In the genomic region with DNA sequence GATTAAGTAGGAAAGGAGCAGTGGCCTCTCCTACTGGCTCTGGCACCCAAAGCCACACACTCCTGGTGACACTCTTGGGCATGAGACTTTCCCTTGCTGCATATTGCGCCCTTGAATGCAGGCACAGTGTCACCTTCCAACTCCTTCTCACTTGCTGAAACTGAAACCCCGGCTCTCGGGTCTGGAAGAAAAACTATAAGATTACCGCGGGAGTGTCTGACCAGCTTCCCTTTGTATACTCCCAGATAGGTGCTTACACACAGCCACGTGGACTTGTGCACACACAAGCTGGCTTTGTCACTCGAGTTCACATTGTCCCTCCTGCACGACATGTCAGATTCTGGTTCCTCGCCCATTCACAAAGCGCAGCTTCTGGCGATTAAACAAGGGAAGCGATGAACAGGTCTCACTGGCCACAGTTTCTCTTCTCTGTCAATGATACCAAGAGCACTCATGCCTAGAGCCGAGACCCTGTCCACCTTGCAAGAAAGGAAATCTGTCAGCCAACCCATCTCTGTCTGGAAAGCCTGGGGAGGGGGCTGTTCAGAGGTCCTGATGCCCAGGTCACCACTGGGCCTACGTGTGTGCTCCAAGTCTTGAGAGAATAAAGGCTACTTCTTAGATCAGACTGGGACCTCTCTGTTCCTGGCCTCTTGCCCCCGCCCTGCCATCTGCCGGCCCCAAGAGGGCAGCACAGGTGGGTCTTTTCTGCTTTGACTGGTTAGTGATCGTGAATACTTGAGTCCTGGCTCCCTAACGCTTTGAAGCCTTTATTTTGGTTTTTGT, we compare ENCODE assay signal across 8 cellular contexts.
DNase-seq lines count a peak whose midpoint lies in the region; ATAC-seq and TF ChIP-seq lines count a peak whose summit lies in the region.

No MANE protein-coding gene starts in this region.

- CTCF ChIA-PET in CD4-positive, alpha-beta T cell (lab: Charles Lee): interaction anchor here (1.1 kb wide), 1 partner anchor 103 kb away, joined by 3 read pairs; no protein-coding TSS in a partner anchor
- CTCF ChIA-PET in HEK293T (lab: Yijun Ruan, JAX): interaction anchor here (0.7 to 1.4 kb wide), 4 partner anchors 9 to 48 kb away, joined by 3 to 6 read pairs (median 4); no protein-coding TSS in a partner anchor
- CTCF ChIA-PET in activated CD4-positive, alpha-beta memory T cell treated with anti-CD3 and anti-CD28 coated beads, Interleukin-2, amount 10 ng/mL, durations not matched to agents 7 days and 5 days (lab: Charles Lee): interaction anchor here (0.8 to 2.4 kb wide), 9 partner anchors 15 to 103 kb away, joined by 4 to 10 read pairs (median 5); no protein-coding TSS in a partner anchor

- H3K23ac ChIP-seq in trophoblast cell (ENCODE audit: low read length): no peak overlapping the region

- DNase-seq in CD4-positive, alpha-beta T cell: peak in 8 of 10 experiments; percentile 25 to 41 (median 34)
- DNase-seq in HEK293T (ENCODE audit: extremely low spot score) (peak; percentile 49), NCI-H748 (lab: John Stamatoyannopoulos, UW; ENCODE audit: unreplicated experiment) (peak; percentile 70), epithelial cell of esophagus (ENCODE audit: low read depth) (peak; percentile 57), trophoblast cell (peak; percentile 18 to 46), sigmoid colon (no peak)
- peak; percentile 67 for DNase-seq in activated CD4-positive, alpha-beta memory T cell treated with anti-CD3 and anti-CD28 coated beads, Interleukin-2, amount 10 ng/mL, durations not matched to agents 7 days and 5 days

- H3K9me3 Mint-ChIP-seq in CD4-positive, alpha-beta T cell: no peaks in the 10 kb centered on the region
- no peaks in the 10 kb centered on the region for H3K9me3 Mint-ChIP-seq in activated CD4-positive, alpha-beta memory T cell treated with anti-CD3 and anti-CD28 coated beads, Interleukin-2, amount 10 ng/mL, durations not matched to agents 7 days and 5 days

- H3K9me3 ChIP-seq in CD4-positive, alpha-beta T cell (ENCODE audit: control insufficient read depth, low read length): no peaks in the 10 kb centered on the region
- peaks cover 3% of the 10 kb centered on the region for H3K9me3 ChIP-seq in trophoblast cell (ENCODE audit: insufficient read depth, low read depth, low read length)
- no peaks in the 10 kb centered on the region for H3K9me3 ChIP-seq in sigmoid colon

- peaks cover 38% of the 10 kb centered on the region for H3K27me3 ChIP-seq in CD4-positive, alpha-beta T cell (ENCODE audit: control insufficient read depth, insufficient read depth, low read length)
- H3K27me3 ChIP-seq in trophoblast cell (ENCODE audit: insufficient read depth, low read length): no peaks in the 10 kb centered on the region
- H3K27me3 ChIP-seq in sigmoid colon: peaks cover 7 to 52% (median 26%) of the 10 kb centered on the region in 3 donors

- no peak overlapping the region for H3K27ac ChIP-seq in CD4-positive, alpha-beta T cell (ENCODE audit: low read depth, low read length)
- H3K27ac ChIP-seq in trophoblast cell (ENCODE audit: low read depth, low read length) (no peak overlapping the region), sigmoid colon (no peak overlapping the region)

- no peak overlapping the region for H2AK5ac ChIP-seq in trophoblast cell (ENCODE audit: low read length)

- no peak overlapping the region for H2BK120ac ChIP-seq in trophoblast cell (ENCODE audit: insufficient read depth, low read length, poor library complexity)

- H3K27me3 Mint-ChIP-seq in CD4-positive, alpha-beta T cell: peaks cover 48% of the 10 kb centered on the region
- H3K27me3 Mint-ChIP-seq in activated CD4-positive, alpha-beta memory T cell treated with anti-CD3 and anti-CD28 coated beads, Interleukin-2, amount 10 ng/mL, durations not matched to agents 7 days and 5 days: peaks cover 42% of the 10 kb centered on the region

- H2BK12ac ChIP-seq in trophoblast cell (ENCODE audit: low read length): no peak overlapping the region

- no peak for TF ChIP-seq EP300 in sigmoid colon (IDR thresholded peaks at IDR 0.05)

- H3K4me1 Mint-ChIP-seq in CD4-positive, alpha-beta T cell (ENCODE audit: low read depth): no peaks in the 10 kb centered on the region
- H3K4me1 Mint-ChIP-seq in activated CD4-positive, alpha-beta memory T cell treated with anti-CD3 and anti-CD28 coated beads, Interleukin-2, amount 10 ng/mL, durations not matched to agents 7 days and 5 days: no peaks in the 10 kb centered on the region

- H3K4ac ChIP-seq in trophoblast cell (ENCODE audit: low read depth, low read length): no peak overlapping the region

- H3K36me3 ChIP-seq in trophoblast cell (ENCODE audit: control insufficient read depth in 1 of 2, insufficient read depth in 2 of 2, low read length in 2 of 2) (no peaks in the 10 kb centered on the region), sigmoid colon (no peaks in the 10 kb centered on the region)

- H2BK5ac ChIP-seq in trophoblast cell (ENCODE audit: low read depth, low read length, poor library complexity): no peak overlapping the region

- H4K8ac ChIP-seq in trophoblast cell (ENCODE audit: low read depth, low read length): no peak overlapping the region

- H3K79me1 ChIP-seq in trophoblast cell (ENCODE audit: low read length): no peaks in the 10 kb centered on the region

- H3K14ac ChIP-seq in trophoblast cell (ENCODE audit: low read length): no peak overlapping the region

- no peak for TF ChIP-seq POLR2A in sigmoid colon (IDR thresholded peaks at IDR 0.05)

- no peak overlapping the region for H3K27ac Mint-ChIP-seq in CD4-positive, alpha-beta T cell
- no peak overlapping the region for H3K27ac Mint-ChIP-seq in activated CD4-positive, alpha-beta memory T cell treated with anti-CD3 and anti-CD28 coated beads, Interleukin-2, amount 10 ng/mL, durations not matched to agents 7 days and 5 days

- no peak overlapping the region for H4K91ac ChIP-seq in trophoblast cell (ENCODE audit: low read depth, low read length)

- no peak overlapping the region for H2AFZ ChIP-seq in trophoblast cell (ENCODE audit: insufficient read depth, low read length, poor library complexity)

- peak; percentile 74 for ATAC-seq in CD4-positive, alpha-beta T cell (ENCODE audit: poor library complexity)
- ATAC-seq in GM19397 (IDR thresholded peaks at IDR 0.05; ENCODE audit: unreplicated experiment): no peak

- TF ChIP-seq CTCF in CD4-positive, alpha-beta T cell (IDR thresholded peaks at IDR 0.05): peak; percentile 75
- peak; percentile 67 for TF ChIP-seq CTCF in epithelial cell of esophagus (IDR thresholded peaks at IDR 0.05; ENCODE audit: insufficient read depth, low read depth, low read length, missing control alignments)
- TF ChIP-seq CTCF in sigmoid colon (IDR thresholded peaks at IDR 0.05): peak in 2 of 4 experiments; percentile 26 to 36

- no peak overlapping the region for H3K4me3 ChIP-seq in epithelial cell of esophagus (ENCODE audit: low read length)
- no peak overlapping the region for H3K4me3 ChIP-seq in trophoblast cell (ENCODE audit: low read depth, low read length)
- no peak overlapping the region for H3K4me3 ChIP-seq in sigmoid colon

- intact Hi-C loops in CD4-positive, alpha-beta T cell (cut with DNase I, micrococcal nuclease): loop anchor here (1.0 to 2.0 kb wide), 3 partner anchors 49 to 341 kb away; no protein-coding TSS in a partner anchor
- intact Hi-C loops in sigmoid colon (cut with DNase I): no loop called here

- H3K9ac ChIP-seq in trophoblast cell (ENCODE audit: low read length): no peak overlapping the region

- peaks cover 0 to 3% of the 10 kb centered on the region in 2 experiments for H3K4me1 ChIP-seq in trophoblast cell (ENCODE audit: control insufficient read depth in 1 of 2, insufficient read depth in 2 of 2, low read length in 2 of 2)
- peaks cover 0 to 4% (median 0%) of the 10 kb centered on the region in 4 donors for H3K4me1 ChIP-seq in sigmoid colon

- H3K18ac ChIP-seq in trophoblast cell (ENCODE audit: low read length): no peak overlapping the region

- H4K12ac ChIP-seq in trophoblast cell (ENCODE audit: low read depth, low read length): no peak overlapping the region

- POLR2A ChIA-PET in CD4-positive, alpha-beta T cell (lab: Charles Lee): no interaction called here
- POLR2A ChIA-PET in HEK293T (lab: Yijun Ruan, JAX): interaction anchor here (1.5 to 1.7 kb wide), 2 partner anchors 11 to 17 kb away, joined by 4 to 7 read pairs; no protein-coding TSS in a partner anchor
- POLR2A ChIA-PET in activated CD4-positive, alpha-beta memory T cell treated with anti-CD3 and anti-CD28 coated beads, Interleukin-2, amount 10 ng/mL, durations not matched to agents 7 days and 5 days (lab: Charles Lee): no interaction called here

- no peak overlapping the region for H3K4me2 ChIP-seq in trophoblast cell (ENCODE audit: low read length)

- no CpG with 5 or more reads among the region's 18 CpGs for WGBS in trophoblast cell (ENCODE audit: extremely low coverage, insufficient coverage, insufficient read length)
- WGBS in sigmoid colon, 2 donors: 13 to 49% methylated on average over 18 of the region's 18 CpGs

- no peaks in the 10 kb centered on the region for H3K36me3 Mint-ChIP-seq in CD4-positive, alpha-beta T cell (ENCODE audit: low read depth)
- no peaks in the 10 kb centered on the region for H3K36me3 Mint-ChIP-seq in activated CD4-positive, alpha-beta memory T cell treated with anti-CD3 and anti-CD28 coated beads, Interleukin-2, amount 10 ng/mL, durations not matched to agents 7 days and 5 days (ENCODE audit: low read depth)

- no peaks in the 10 kb centered on the region for H3K79me2 ChIP-seq in trophoblast cell (ENCODE audit: control insufficient read depth, insufficient read depth, low read length, poor library complexity)

- H3K4me3 Mint-ChIP-seq in CD4-positive, alpha-beta T cell: no peak overlapping the region
- H3K4me3 Mint-ChIP-seq in activated CD4-positive, alpha-beta memory T cell treated with anti-CD3 and anti-CD28 coated beads, Interleukin-2, amount 10 ng/mL, durations not matched to agents 7 days and 5 days: no peak overlapping the region

TF ChIP-seq in HEK293T, 16 proteins besides CTCF, POLR2A, EP300 and RAD21:
- TF ChIP-seq FOXM1 (IDR thresholded peaks at IDR 0.05; ENCODE audit: borderline replicate concordance): no peak
- no peak for TF ChIP-seq HDGF (IDR thresholded peaks at IDR 0.05; ENCODE audit: borderline replicate concordance)
- TF ChIP-seq CTBP1 (IDR thresholded peaks at IDR 0.05; ENCODE audit: borderline replicate concordance): no peak
- no peak for TF ChIP-seq NFRKB (IDR thresholded peaks at IDR 0.05)
- no peak for TF ChIP-seq L3MBTL2 (conservative IDR thresholded peaks at IDR 0.05)
- no peak for TF ChIP-seq ZNF384 (IDR thresholded peaks at IDR 0.05)
- TF ChIP-seq SP1 (IDR thresholded peaks at IDR 0.05): no peak
